17 cellular contexts compared by ENCODE assay signal in the genomic region with DNA sequence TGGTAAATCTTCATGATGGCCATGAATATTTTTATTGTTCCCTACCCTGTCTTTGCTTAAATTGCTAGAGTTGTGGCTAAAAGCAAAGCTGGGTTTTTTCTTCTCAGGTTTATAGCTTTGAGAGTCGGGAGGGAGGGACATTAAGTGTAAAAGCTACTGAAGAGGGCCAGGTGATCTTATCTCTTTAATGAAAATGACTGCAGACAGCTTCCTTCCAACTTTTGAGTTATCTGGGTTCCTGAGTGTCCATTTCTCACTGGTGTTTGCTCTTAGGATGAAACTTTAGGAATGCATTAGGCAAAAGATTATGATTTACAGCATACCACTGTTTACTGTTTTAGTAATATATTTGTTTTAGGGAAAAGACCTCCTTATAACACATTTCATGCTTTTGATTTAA.
DNase-seq lines count a peak whose midpoint lies in the region; ATAC-seq, FAIRE-seq and TF ChIP-seq lines count a peak whose summit lies in the region.
"Had no signal": no experiment of that assay in that cellular context is flagged by ENCODE, and none has a peak within 500 bp of the region (broad histone marks: within the 10 kb centered on the region; RNA-seq: fewer than 3 reads in every experiment).

No MANE protein-coding gene starts in this region.

- H3K9me3 Mint-ChIP-seq in endothelial cell (ENCODE audit: unreplicated experiment): no peaks in the 10 kb centered on the region
- no peaks in the 10 kb centered on the region for H3K9me3 Mint-ChIP-seq in H9
- H3K9me3 Mint-ChIP-seq: stimulated activated naive CD8-positive, alpha-beta T cell treated with anti-CD3 and anti-CD28 coated beads, Interleukin-15, amount 100 ng/mL, for 72 hours had no signal

- 10% methylated on average over 1 of the region's 1 CpG for WGBS in prostate gland
- no CpG with 5 or more reads among the region's 1 CpG for WGBS in H9 (ENCODE audit: extremely low coverage, insufficient read length, low lambda C conversion rate)
- 61 to 72% (median 62%) methylated on average over 1 of the region's 1 CpG for WGBS in psoas muscle, 3 donors

- H3K36me3 Mint-ChIP-seq in endothelial cell (ENCODE audit: low read depth, unreplicated experiment) (no peaks in the 10 kb centered on the region), H9 (ENCODE audit: insufficient read depth in 1 of 3, low read depth in 3 of 3) (no peaks in the 10 kb centered on the region)

- TF ChIP-seq CTCF in VCaP (conservative IDR thresholded peaks at IDR 0.05) (no peak), kidney (IDR thresholded peaks at IDR 0.05; ENCODE audit: borderline replicate concordance, extremely low read depth, insufficient read depth) (no peak), prostate gland (IDR thresholded peaks at IDR 0.05) (no peak), endothelial cell (IDR thresholded peaks at IDR 0.05; ENCODE audit: unreplicated experiment) (no peak), H9 (conservative IDR thresholded peaks at IDR 0.05) (no peak), psoas muscle (IDR thresholded peaks at IDR 0.05) (no peak)

- no peak overlapping the region for H2BK20ac ChIP-seq in H9 (ENCODE audit: low read depth, low read length, poor library complexity, severe bottlenecking)

- H3K36me3 ChIP-seq in kidney (ENCODE audit: control insufficient read depth in 1 of 2, insufficient read depth in 2 of 2, low read length in 2 of 2) (no peaks in the 10 kb centered on the region), prostate gland (no peaks in the 10 kb centered on the region), psoas muscle (ENCODE audit: insufficient read depth in 1 of 2, low read depth in 1 of 2) (no peaks in the 10 kb centered on the region)

- no peak overlapping the region for H2BK12ac ChIP-seq in H9 (ENCODE audit: insufficient read length, low read depth, low read length)

- H2AFZ ChIP-seq in H9 (ENCODE audit: low read length): no peak overlapping the region

- no peak for ATAC-seq in psoas muscle
- ATAC-seq: stimulated activated naive CD8-positive, alpha-beta T cell treated with anti-CD3 and anti-CD28 coated beads, Interleukin-15, amount 100 ng/mL, for 72 hours had no signal

- H4K91ac ChIP-seq in H9 (ENCODE audit: insufficient read length, low read depth, low read length): no peak overlapping the region

- H3K23ac ChIP-seq in H9 (ENCODE audit: insufficient read length, low read depth, low read length): no peak overlapping the region

- no peak overlapping the region for H3K4me3 ChIP-seq in kidney (ENCODE audit: low read length in 2 of 2)
- no peak overlapping the region for H3K4me3 ChIP-seq in prostate gland
- H3K4me3 ChIP-seq in psoas muscle: no peak overlapping the region

- H3K56ac ChIP-seq in H9 (ENCODE audit: insufficient read length, low read depth, low read length): no peak overlapping the region

- peaks cover 2% of the 10 kb centered on the region for H3K27me3 Mint-ChIP-seq in endothelial cell (ENCODE audit: unreplicated experiment)
- no peaks in the 10 kb centered on the region; the same call in 1 of the 2 replicates for H3K27me3 Mint-ChIP-seq in H9 (ENCODE audit: low read depth)

- H3K27ac Mint-ChIP-seq in endothelial cell (ENCODE audit: unreplicated experiment): no peak overlapping the region
- no peak overlapping the region for H3K27ac Mint-ChIP-seq in H9
- H3K27ac Mint-ChIP-seq: progenitor cell of endocrine pancreas; stimulated activated naive CD8-positive, alpha-beta T cell treated with anti-CD3 and anti-CD28 coated beads, Interleukin-15, amount 100 ng/mL, for 72 hours had no signal

- DNase-seq in kidney (no peak), prostate gland (ENCODE audit: low spot score) (no peak), endothelial cell (ENCODE audit: low spot score) (no peak), H9 (no peak), psoas muscle (no peak), OCI-M2 (lab: John Stamatoyannopoulos, UW; ENCODE audit: unreplicated experiment) (no peak)
- DNase-seq: activated CD4-positive, alpha-beta T cell treated with anti-CD3 and anti-CD28 coated beads for 4 hours; activated naive CD4-positive, alpha-beta T cell treated with Interleukin-2 at 50 U/mL for 16 hours; MM.1S; NCI-H187; NCI-H510A; stimulated activated naive CD8-positive, alpha-beta T cell treated with anti-CD3 and anti-CD28 coated beads, Interleukin-15, amount 100 ng/mL, for 72 hours had no signal

- no peaks in the 10 kb centered on the region for H3K79me1 ChIP-seq in H9 (ENCODE audit: insufficient read depth, low read depth, low read length, poor library complexity, severe bottlenecking)

- no peaks in the 10 kb centered on the region for H4K20me1 ChIP-seq in H9 (ENCODE audit: control insufficient read depth, insufficient read depth, insufficient read length)

- no peak overlapping the region for H3K14ac ChIP-seq in H9 (ENCODE audit: insufficient read depth, low read length)

- no peak overlapping the region for H3T11ph ChIP-seq in H9 (ENCODE audit: low read length)

- H3K27ac ChIP-seq in VCaP (peak overlapping the region; percentile 41), kidney (ENCODE audit: low read depth in 2 of 2, low read length in 2 of 2) (peak overlapping the region; percentile 59 to 79), prostate gland (peak overlapping the region; percentile 67 to 74), H9 (ENCODE audit: insufficient read length, low read depth, low read length) (no peak overlapping the region), psoas muscle (no peak overlapping the region)

- H3K4ac ChIP-seq in H9 (ENCODE audit: low read depth, low read length): no peak overlapping the region

- no peak overlapping the region for H2AK5ac ChIP-seq in H9 (ENCODE audit: insufficient read length, low read length)

- H2BK5ac ChIP-seq in H9 (ENCODE audit: insufficient read length, low read length): no peak overlapping the region

- H3K4me3 Mint-ChIP-seq in endothelial cell (ENCODE audit: unreplicated experiment) (no peak overlapping the region), H9 (no peak overlapping the region)
- H3K4me3 Mint-ChIP-seq: stimulated activated naive CD8-positive, alpha-beta T cell treated with anti-CD3 and anti-CD28 coated beads, Interleukin-15, amount 100 ng/mL, for 72 hours had no signal

- no peak for TF ChIP-seq POLR2A in prostate gland (IDR thresholded peaks at IDR 0.05)

- no peaks in the 10 kb centered on the region for H3K79me2 ChIP-seq in H9 (ENCODE audit: insufficient read depth, low read length)

- no peak overlapping the region for H2BK15ac ChIP-seq in H9 (ENCODE audit: low read depth, low read length)

- peaks cover 7% of the 10 kb centered on the region for H3K4me1 Mint-ChIP-seq in endothelial cell (ENCODE audit: unreplicated experiment)
- peaks cover 33 to 42% of the 10 kb centered on the region in 2 experiments for H3K4me1 Mint-ChIP-seq in H9
- H3K4me1 Mint-ChIP-seq: stimulated activated naive CD8-positive, alpha-beta T cell treated with anti-CD3 and anti-CD28 coated beads, Interleukin-15, amount 100 ng/mL, for 72 hours had no signal

- H3K9ac ChIP-seq in kidney (ENCODE audit: low read length in 2 of 2) (peak overlapping the region in 1 of 2 donors; percentile 0), H9 (ENCODE audit: extremely low read depth, insufficient read length, low read length) (no peak overlapping the region)

- H4K8ac ChIP-seq in H9 (replicated peaks; ENCODE audit: insufficient read length, low read depth, low read length): no peak overlapping the region

- no peak overlapping the region for H3K18ac ChIP-seq in H9 (ENCODE audit: insufficient read length, low read depth, low read length)

- no peak overlapping the region for H3K4me2 ChIP-seq in H9 (ENCODE audit: insufficient read depth, insufficient read length, low read length)

- H3K9me3 ChIP-seq in kidney (ENCODE audit: control insufficient read depth in 1 of 2, low read length in 2 of 2): no peaks in the 10 kb centered on the region
- H3K9me3 ChIP-seq in prostate gland: no peaks in the 10 kb centered on the region
- H3K9me3 ChIP-seq in H9 (ENCODE audit: control insufficient read depth, low read depth, low read length): no peaks in the 10 kb centered on the region
- no peaks in the 10 kb centered on the region for H3K9me3 ChIP-seq in psoas muscle

- H3K4me1 ChIP-seq in kidney (ENCODE audit: control insufficient read depth in 1 of 2, insufficient read depth in 1 of 2, low read depth in 1 of 2, low read length in 2 of 2): peaks cover 0 to 15% of the 10 kb centered on the region in 2 donors
- peaks cover 9% of the 10 kb centered on the region for H3K4me1 ChIP-seq in prostate gland (replicated peaks)
- peaks cover 8% of the 10 kb centered on the region for H3K4me1 ChIP-seq in H9 (ENCODE audit: insufficient read depth, low read length)
- no peaks in the 10 kb centered on the region for H3K4me1 ChIP-seq in psoas muscle

- H3K27me3 ChIP-seq in prostate gland (replicated peaks; ENCODE audit: insufficient read depth) (no peaks in the 10 kb centered on the region), H9 (ENCODE audit: insufficient read depth, low read length) (no peaks in the 10 kb centered on the region), psoas muscle (ENCODE audit: insufficient read depth in 3 of 3, low read length in 2 of 3) (peaks cover 0 to 5% (median 0%) of the 10 kb centered on the region in 3 donors)

- no peak overlapping the region for H4K5ac ChIP-seq in H9 (ENCODE audit: insufficient read length, low read depth, low read length)

- intact Hi-C loops in kidney (cut with DNase I): no loop called here
- intact Hi-C loops in prostate gland (cut with DNase I): loop anchor here (5.0 to 10.0 kb wide), 2 partner anchors 108 to 115 kb away; no protein-coding TSS in a partner anchor
- intact Hi-C loops in psoas muscle (cut with DNase I): no loop called here

- H2BK120ac ChIP-seq in H9 (ENCODE audit: low read depth, low read length, poor library complexity, severe bottlenecking): no peak overlapping the region

- no peaks in the 10 kb centered on the region for H3K23me2 ChIP-seq in H9 (ENCODE audit: insufficient read length, low read depth, low read length, poor library complexity, severe bottlenecking)

- peak; percentile 11 for FAIRE-seq in G401.6 (lab: Jason Lieb, UNC)
- FAIRE-seq in kidney (lab: Jason Lieb, UNC): no peak
- FAIRE-seq: H1, HTR-8/SVneo had no signal

Comparison
In these comparisons a context has a peak if more than half of its experiments do, and no peak if none do; other contexts are left out.
1. H3K27ac ChIP-seq: peak in VCaP (single experiment), kidney (2 of 2) and prostate gland (2 of 2); none in H9 (single experiment) and psoas muscle (single experiment).